ENCODE assay signal across 7 cellular contexts in the genomic region with DNA sequence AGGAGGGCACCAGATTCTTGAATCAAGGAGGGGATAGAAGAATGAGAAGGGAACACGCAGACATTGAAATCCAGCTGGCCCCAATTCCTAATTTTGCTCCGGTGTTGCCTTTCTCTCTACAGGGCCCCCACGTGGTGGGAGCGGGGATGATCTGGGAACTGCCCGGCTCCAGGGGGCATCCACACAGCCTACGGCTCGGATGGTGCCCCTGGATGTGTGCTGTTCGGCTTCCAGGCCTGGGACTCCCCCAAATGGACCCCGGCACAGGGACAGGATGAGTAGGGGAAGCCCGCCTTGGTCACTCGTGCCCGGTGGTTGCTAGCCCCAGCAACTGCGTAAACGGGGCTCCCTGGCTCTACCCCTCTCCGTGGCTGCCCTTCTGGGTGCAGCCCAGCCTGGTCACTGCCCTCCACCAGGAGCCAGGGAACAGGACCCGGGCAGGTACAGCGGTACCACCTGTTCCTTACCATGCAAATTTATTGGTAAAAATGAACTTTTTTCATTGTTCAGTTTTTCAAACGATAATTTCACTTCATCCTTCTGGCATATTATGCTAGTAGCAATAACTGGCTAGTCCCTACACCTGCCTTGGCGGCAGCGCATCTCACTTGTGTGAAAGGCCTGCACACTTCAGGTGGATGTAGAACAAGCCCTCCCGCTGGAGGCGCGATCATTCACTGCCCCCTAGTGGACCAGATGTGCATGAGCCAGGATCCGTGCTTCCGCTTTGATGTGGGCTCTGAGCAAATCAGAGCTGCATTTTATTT.
A peak's percentile ranks its signal among the peaks of the same experiment; 100 is the strongest.
DNase-seq lines count a peak whose midpoint lies in the region; ATAC-seq, FAIRE-seq and TF ChIP-seq lines count a peak whose summit lies in the region.

No MANE protein-coding gene starts in this region.

- TF ChIP-seq POLR2A in GM12892 (IDR thresholded peaks at IDR 0.05; ENCODE audit: low read depth, low read length) (no peak), heart left ventricle (IDR thresholded peaks at IDR 0.05) (no peak)

- no peaks in the 10 kb centered on the region for H3K36me3 ChIP-seq in heart left ventricle

- no peak overlapping the region for H3K27ac ChIP-seq in heart left ventricle

- 17 to 26% (median 25%) methylated on average over 15 to 25 of the region's 25 CpGs for WGBS in heart left ventricle, 4 donors

- DNase-seq in GM12892 (ENCODE audit: insufficient read length) (peak; percentile 52), NCI-H128 (lab: John Stamatoyannopoulos, UW; ENCODE audit: unreplicated experiment) (peak; percentile 87), T-helper 1 cell (peak; percentile 55 to 86 (median 65)), heart left ventricle (peak; percentile 66 to 88 (median 75)), retina (peak; percentile 91)
- DNase-seq in activated naive CD8-positive, alpha-beta T cell treated with anti-CD3 and anti-CD28 coated beads, Interleukin-2, amount 50 U/mL, for 16 hours (ENCODE audit: low read depth, low spot score), result peak; percentile 66

- intact Hi-C loops in heart left ventricle (cut with DNase I), result loop anchor here in 9 of 10 donors (2.0 to 10.0 kb wide), 12 partner anchors 67 to 912 kb away; partner anchors contain the start of gene HMGB1 (in 1 of the 9)

- peak; percentile 91 to 98 (median 95) for TF ChIP-seq CTCF in heart left ventricle (IDR thresholded peaks at IDR 0.05)

- peak; percentile 93 for FAIRE-seq in GM12892 (lab: Jason Lieb, UNC)

- H3K4me1 ChIP-seq in heart left ventricle, result peaks cover 0 to 37% (median 10%) of the 10 kb centered on the region in 12 donors

- no peaks in the 10 kb centered on the region for H3K9me3 ChIP-seq in heart left ventricle

- ATAC-seq in HG02678 (IDR thresholded peaks at IDR 0.05; ENCODE audit: unreplicated experiment) (peak; percentile 80), heart left ventricle (peak; percentile 81 to 92 (median 84))

- H3K4me3 ChIP-seq in heart left ventricle, result no peak overlapping the region

- H3K27me3 ChIP-seq in heart left ventricle, result peaks cover 0 to 18% (median 0%) of the 10 kb centered on the region in 9 donors
